ENCODE assay signal across 2 cellular contexts in the genomic region with DNA sequence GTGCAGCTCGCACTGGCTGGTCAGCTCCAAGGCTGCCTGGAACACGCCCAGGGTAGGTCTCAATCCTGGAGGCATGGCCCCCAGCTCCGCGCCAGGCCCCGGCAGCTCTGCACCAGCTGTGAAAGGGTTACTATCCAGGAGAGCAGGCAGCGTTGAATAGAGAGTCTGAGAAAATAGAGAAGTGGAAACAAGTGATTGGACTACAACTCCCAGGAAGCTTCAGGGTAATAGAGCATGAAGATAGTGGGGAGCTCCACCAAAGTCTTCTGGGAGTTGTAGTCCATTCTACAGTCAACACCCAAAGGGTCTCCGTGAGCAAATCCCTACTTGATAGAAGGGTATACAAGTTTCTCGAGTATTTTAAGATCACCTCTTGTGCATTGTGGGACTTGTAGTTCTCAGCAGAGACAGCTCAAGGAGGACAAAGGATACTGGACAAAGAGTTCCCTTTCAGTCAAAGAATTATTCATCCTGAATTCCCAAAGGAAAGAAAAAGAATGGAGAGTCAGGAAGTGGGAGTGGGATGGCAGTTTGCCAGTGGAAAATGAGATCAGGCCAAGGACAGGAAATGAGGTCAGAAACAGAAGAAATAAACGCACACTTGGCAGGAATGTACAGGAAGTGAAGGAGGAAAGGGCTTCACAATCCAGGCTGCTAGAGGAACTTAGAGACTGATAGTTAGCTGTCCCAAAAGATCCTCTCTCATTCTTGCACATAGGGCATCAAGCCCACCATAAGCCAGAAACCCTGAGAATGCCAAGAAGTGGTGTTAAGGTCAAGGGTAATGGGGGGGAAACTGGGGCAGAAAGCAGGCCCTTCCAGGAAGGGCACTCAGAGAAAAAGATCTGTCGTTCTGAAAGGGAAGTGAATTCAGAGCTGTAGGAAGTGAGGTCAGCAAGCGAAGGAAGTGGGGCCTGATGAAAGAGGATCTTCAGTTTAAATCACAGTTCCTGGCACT.
TF ChIP-seq lines count a peak whose summit lies in the region.

No MANE protein-coding gene starts in this region.

TF ChIP-seq in WTC11, 78 proteins besides CTCF, POLR2A, EP300 and RAD21 (continued from another document and continues in another):
- TF ChIP-seq, protein P1, sequence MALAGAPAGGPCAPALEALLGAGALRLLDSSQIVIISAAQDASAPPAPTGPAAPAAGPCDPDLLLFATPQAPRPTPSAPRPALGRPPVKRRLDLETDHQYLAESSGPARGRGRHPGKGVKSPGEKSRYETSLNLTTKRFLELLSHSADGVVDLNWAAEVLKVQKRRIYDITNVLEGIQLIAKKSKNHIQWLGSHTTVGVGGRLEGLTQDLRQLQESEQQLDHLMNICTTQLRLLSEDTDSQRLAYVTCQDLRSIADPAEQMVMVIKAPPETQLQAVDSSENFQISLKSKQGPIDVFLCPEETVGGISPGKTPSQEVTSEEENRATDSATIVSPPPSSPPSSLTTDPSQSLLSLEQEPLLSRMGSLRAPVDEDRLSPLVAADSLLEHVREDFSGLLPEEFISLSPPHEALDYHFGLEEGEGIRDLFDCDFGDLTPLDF (CRISPR knock-in tag; IDR thresholded peaks at IDR 0.05) = no peak
- TF ChIP-seq, protein P2, sequence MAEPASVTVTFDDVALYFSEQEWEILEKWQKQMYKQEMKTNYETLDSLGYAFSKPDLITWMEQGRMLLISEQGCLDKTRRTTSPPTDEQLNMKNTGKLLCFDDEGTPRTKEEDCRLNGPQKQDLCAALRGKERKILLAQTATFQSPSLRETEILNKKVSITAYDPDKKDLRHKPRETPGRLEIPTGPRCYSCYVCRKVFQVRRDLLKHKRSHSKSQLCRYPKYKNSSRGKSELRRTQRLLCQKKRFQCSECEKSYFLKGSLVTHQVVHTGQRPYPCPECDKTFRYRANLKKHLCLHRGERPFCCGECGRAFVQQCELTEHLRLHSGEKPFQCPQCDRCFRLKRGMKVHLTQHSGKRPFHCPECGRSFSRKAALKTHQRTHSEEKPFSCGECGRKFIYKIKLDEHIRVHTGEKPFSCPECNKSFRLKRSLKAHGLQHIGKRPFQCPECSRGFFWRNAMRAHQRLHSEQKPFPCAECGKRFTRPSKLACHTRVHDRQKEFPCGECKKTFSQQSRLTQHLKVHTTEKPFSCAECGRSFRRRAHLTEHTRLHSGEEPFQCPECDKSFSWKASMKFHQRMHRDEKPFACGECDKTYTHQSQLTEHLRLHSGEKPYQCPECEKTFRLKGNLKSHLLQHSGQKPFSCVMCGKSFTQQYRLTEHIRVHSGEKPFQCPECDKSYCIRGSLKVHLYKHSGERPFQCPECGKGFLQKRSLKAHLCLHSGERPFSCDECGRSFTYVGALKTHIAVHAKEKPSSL (CRISPR knock-in tag; conservative IDR thresholded peaks at IDR 0.05) = no peak
- TF ChIP-seq ATF3 (CRISPR knock-in tag; conservative IDR thresholded peaks at IDR 0.05) (no peak), TEAD1 (CRISPR knock-in tag; IDR thresholded peaks at IDR 0.05) (no peak), NR1H2 (CRISPR knock-in tag; IDR thresholded peaks at IDR 0.05) (no peak), NR3C1 (CRISPR knock-in tag; conservative IDR thresholded peaks at IDR 0.05; ENCODE audit: low read depth) (no peak), ZNF423 (CRISPR knock-in tag; IDR thresholded peaks at IDR 0.05) (no peak), CBFB (CRISPR knock-in tag; IDR thresholded peaks at IDR 0.05; ENCODE audit: low read depth) (no peak), SP1 (CRISPR knock-in tag; conservative IDR thresholded peaks at IDR 0.05) (no peak), NFE2L1 (CRISPR knock-in tag; IDR thresholded peaks at IDR 0.05) (no peak), ZNF121 (CRISPR knock-in tag; IDR thresholded peaks at IDR 0.05) (no peak), ARID4B (CRISPR knock-in tag; IDR thresholded peaks at IDR 0.05; ENCODE audit: borderline replicate concordance) (no peak)
- TF ChIP-seq, protein P3, sequence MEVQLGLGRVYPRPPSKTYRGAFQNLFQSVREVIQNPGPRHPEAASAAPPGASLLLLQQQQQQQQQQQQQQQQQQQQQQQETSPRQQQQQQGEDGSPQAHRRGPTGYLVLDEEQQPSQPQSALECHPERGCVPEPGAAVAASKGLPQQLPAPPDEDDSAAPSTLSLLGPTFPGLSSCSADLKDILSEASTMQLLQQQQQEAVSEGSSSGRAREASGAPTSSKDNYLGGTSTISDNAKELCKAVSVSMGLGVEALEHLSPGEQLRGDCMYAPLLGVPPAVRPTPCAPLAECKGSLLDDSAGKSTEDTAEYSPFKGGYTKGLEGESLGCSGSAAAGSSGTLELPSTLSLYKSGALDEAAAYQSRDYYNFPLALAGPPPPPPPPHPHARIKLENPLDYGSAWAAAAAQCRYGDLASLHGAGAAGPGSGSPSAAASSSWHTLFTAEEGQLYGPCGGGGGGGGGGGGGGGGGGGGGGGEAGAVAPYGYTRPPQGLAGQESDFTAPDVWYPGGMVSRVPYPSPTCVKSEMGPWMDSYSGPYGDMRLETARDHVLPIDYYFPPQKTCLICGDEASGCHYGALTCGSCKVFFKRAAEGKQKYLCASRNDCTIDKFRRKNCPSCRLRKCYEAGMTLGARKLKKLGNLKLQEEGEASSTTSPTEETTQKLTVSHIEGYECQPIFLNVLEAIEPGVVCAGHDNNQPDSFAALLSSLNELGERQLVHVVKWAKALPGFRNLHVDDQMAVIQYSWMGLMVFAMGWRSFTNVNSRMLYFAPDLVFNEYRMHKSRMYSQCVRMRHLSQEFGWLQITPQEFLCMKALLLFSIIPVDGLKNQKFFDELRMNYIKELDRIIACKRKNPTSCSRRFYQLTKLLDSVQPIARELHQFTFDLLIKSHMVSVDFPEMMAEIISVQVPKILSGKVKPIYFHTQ (CRISPR knock-in tag; IDR thresholded peaks at IDR 0.05) = no peak

TF ChIP-seq in neural cell, 6 proteins besides CTCF, POLR2A, EP300 and RAD21 (continued from another document):
- TF ChIP-seq REST (IDR thresholded peaks at IDR 0.05; ENCODE audit: borderline replicate concordance) (no peak), SMC3 (conservative IDR thresholded peaks at IDR 0.05; ENCODE audit: poor library complexity) (no peak), TAF1 (IDR thresholded peaks at IDR 0.05; ENCODE audit: low read depth) (no peak), EZH2 (IDR thresholded peaks at IDR 0.05; ENCODE audit: borderline replicate concordance, insufficient read depth, low read length, poor library complexity, severe bottlenecking) (no peak), POLR2AphosphoS5 (IDR thresholded peaks at IDR 0.05) (no peak)
